13 cellular contexts compared by ENCODE assay signal in genomic region chr22:45201678-45202332, GRCh38. TPM values are rescaled to one million over a fixed set of nuclear protein-coding genes. Genes with fewer than 3 reads are reported as not detected.
DNase-seq lines count a peak whose midpoint lies in the region; ATAC-seq, FAIRE-seq and TF ChIP-seq lines count a peak whose summit lies in the region.
"Had no signal": no experiment of that assay in that cellular context is flagged by ENCODE, and none has a peak within 500 bp of the region (broad histone marks: within the 10 kb centered on the region; RNA-seq: fewer than 3 reads in every experiment).

No MANE protein-coding gene starts in this region.

- no peak overlapping the region; the same call in 2 of the 3 replicates for H3K4me3 Mint-ChIP-seq in GM23338
- H3K4me3 Mint-ChIP-seq in activated naive CD8-positive, alpha-beta T cell treated with anti-CD3 and anti-CD28 coated beads for 36 hours, result no peak overlapping the region
- H3K4me3 Mint-ChIP-seq: activated CD8-positive, alpha-beta memory T cell treated with anti-CD3 and anti-CD28 coated beads, Interleukin-2, amount 10 ng/mL, durations not matched to agents 7 days and 5 days; brain; CD4-positive, CD25-positive, alpha-beta regulatory T cell had no signal

- peak; percentile 73 for DNase-seq in A172 (ENCODE audit: low spot score)
- no peak for DNase-seq in GM23338 (ENCODE audit: low spot score)
- peak; percentile 84 for DNase-seq in brain pericyte (ENCODE audit: low read depth, low spot score)
- DNase-seq in keratinocyte (ENCODE audit: low read depth, low spot score), result no peak
- DNase-seq in putamen (ENCODE audit: low spot score), result no peak
- no peak for DNase-seq in activated naive CD8-positive, alpha-beta T cell treated with anti-CD3 and anti-CD28 coated beads for 36 hours
- DNase-seq in NCI-H187 (lab: John Stamatoyannopoulos, UW), result no peak
- DNase-seq in NAMALWA (ENCODE audit: low spot score), result no peak
- DNase-seq: activated CD8-positive, alpha-beta memory T cell treated with anti-CD3 and anti-CD28 coated beads, Interleukin-2, amount 10 ng/mL, durations not matched to agents 7 days and 5 days; CD4-positive, CD25-positive, alpha-beta regulatory T cell; NCI-H510A treated with DMSO at 0.1 percent for 48 hours had no signal

- H3K9me3 ChIP-seq in keratinocyte (ENCODE audit: control insufficient read depth, low read depth, low read length), result no peaks in the 10 kb centered on the region

- no peak overlapping the region for H3K4me3 ChIP-seq in GM23338
- no peak overlapping the region for H3K4me3 ChIP-seq in keratinocyte (ENCODE audit: control insufficient read depth in 2 of 3, extremely low read depth in 1 of 3, insufficient read depth in 2 of 3, low read depth in 1 of 3, low read length in 3 of 3)
- H3K4me3 ChIP-seq: GM12878 had no signal

- H3K9me3 Mint-ChIP-seq in GM23338, result no peaks in the 10 kb centered on the region; the same call in 2 of the 3 replicates
- H3K9me3 Mint-ChIP-seq in activated naive CD8-positive, alpha-beta T cell treated with anti-CD3 and anti-CD28 coated beads for 36 hours, result no peaks in the 10 kb centered on the region
- H3K9me3 Mint-ChIP-seq: brain; CD4-positive, CD25-positive, alpha-beta regulatory T cell had no signal

- peaks cover 19% of the 10 kb centered on the region for H3K27me3 Mint-ChIP-seq in GM23338 (ENCODE audit: insufficient read depth, low read depth, poor library complexity)
- H3K27me3 Mint-ChIP-seq in activated naive CD8-positive, alpha-beta T cell treated with anti-CD3 and anti-CD28 coated beads for 36 hours, result no peaks in the 10 kb centered on the region
- H3K27me3 Mint-ChIP-seq: activated CD8-positive, alpha-beta memory T cell treated with anti-CD3 and anti-CD28 coated beads, Interleukin-2, amount 10 ng/mL, durations not matched to agents 7 days and 5 days; CD4-positive, CD25-positive, alpha-beta regulatory T cell had no signal

- H3K36me3 ChIP-seq in GM23338 (ENCODE audit: insufficient read depth), result no peaks in the 10 kb centered on the region; the same call in 1 of the 2 replicates
- peaks cover 38 to 57% of the 10 kb centered on the region in 2 experiments for H3K36me3 ChIP-seq in keratinocyte (ENCODE audit: control insufficient read depth in 2 of 2, extremely low read depth in 1 of 2, insufficient read depth in 2 of 2, low read length in 2 of 2)

- H3K27ac ChIP-seq in GM23338 (ENCODE audit: low read depth) (peak overlapping the region; percentile 66; the same call in 1 of the 2 replicates), keratinocyte (ENCODE audit: control insufficient read depth, insufficient read depth, low read length) (peak overlapping the region; percentile 4)

- H4K20me1 ChIP-seq in GM23338 (replicated peaks; ENCODE audit: insufficient read depth) (no peaks in the 10 kb centered on the region), keratinocyte (ENCODE audit: control insufficient read depth, extremely low read depth, insufficient read depth, low read length) (peaks cover 13% of the 10 kb centered on the region)

- ATAC-seq in GM23338, result no peak
- ATAC-seq: activated CD8-positive, alpha-beta memory T cell treated with anti-CD3 and anti-CD28 coated beads, Interleukin-2, amount 10 ng/mL, durations not matched to agents 7 days and 5 days; GM12878 had no signal

- H3K79me2 ChIP-seq in GM23338 (replicated peaks; ENCODE audit: insufficient read depth) (no peaks in the 10 kb centered on the region), keratinocyte (ENCODE audit: control insufficient read depth, insufficient read depth, low read length) (peaks cover 4% of the 10 kb centered on the region)

- no peaks in the 10 kb centered on the region for H3K27me3 ChIP-seq in GM23338 (ENCODE audit: insufficient read depth)
- H3K27me3 ChIP-seq in keratinocyte (ENCODE audit: control insufficient read depth, extremely low read depth, insufficient read depth, low read length), result no peaks in the 10 kb centered on the region

- no peak overlapping the region for H3K27ac Mint-ChIP-seq in GM23338
- no peak overlapping the region for H3K27ac Mint-ChIP-seq in activated naive CD8-positive, alpha-beta T cell treated with anti-CD3 and anti-CD28 coated beads for 36 hours
- H3K27ac Mint-ChIP-seq: activated CD8-positive, alpha-beta memory T cell treated with anti-CD3 and anti-CD28 coated beads, Interleukin-2, amount 10 ng/mL, durations not matched to agents 7 days and 5 days had no signal

- TF ChIP-seq CTCF in GM23338 (conservative IDR thresholded peaks at IDR 0.05; ENCODE audit: low read depth in 2 of 2) (no peak), keratinocyte (optimal IDR thresholded peaks at IDR 0.05 in 1 of 3, IDR thresholded peaks at IDR 0.05 in 1 of 3, conservative IDR thresholded peaks at IDR 0.05 in 1 of 3; ENCODE audit: extremely low read depth in 1 of 3, insufficient read depth in 2 of 3, low read length in 3 of 3) (no peak)

- peaks cover 27% of the 10 kb centered on the region for H3K4me1 Mint-ChIP-seq in GM23338
- H3K4me1 Mint-ChIP-seq in activated naive CD8-positive, alpha-beta T cell treated with anti-CD3 and anti-CD28 coated beads for 36 hours, result no peaks in the 10 kb centered on the region
- H3K4me1 Mint-ChIP-seq: activated CD8-positive, alpha-beta memory T cell treated with anti-CD3 and anti-CD28 coated beads, Interleukin-2, amount 10 ng/mL, durations not matched to agents 7 days and 5 days had no signal

- dilution Hi-C loops in keratinocyte (cut with MboI; ENCODE audit: extremely low pct_ligation_motif_present, low sequenced_read_pairs), result no loop called here

- H3K4me2 ChIP-seq in GM23338, result no peak overlapping the region
- H3K4me2 ChIP-seq in keratinocyte (ENCODE audit: control insufficient read depth, extremely low read depth, insufficient read depth, low read depth, low read length), result no peak overlapping the region

- H3K9ac ChIP-seq in keratinocyte (ENCODE audit: control insufficient read depth, extremely low read depth, insufficient read depth, low read length), result no peak overlapping the region

- no peaks in the 10 kb centered on the region for H3F3A ChIP-seq in GM23338 (replicated peaks; ENCODE audit: low read depth)

- no peaks in the 10 kb centered on the region for H3K9me1 ChIP-seq in keratinocyte (ENCODE audit: control insufficient read depth, extremely low read depth, insufficient read depth, low read length)

- H3K4me1 ChIP-seq in GM23338 (ENCODE audit: insufficient read depth) (no peaks in the 10 kb centered on the region), keratinocyte (ENCODE audit: control insufficient read depth, extremely low read depth, insufficient read depth, low read length) (no peaks in the 10 kb centered on the region)

- H2AFZ ChIP-seq in GM23338 (no peak overlapping the region), keratinocyte (ENCODE audit: control insufficient read depth, low read length) (no peak overlapping the region)

- H3K36me3 Mint-ChIP-seq in GM23338 (ENCODE audit: low read depth), result peaks cover 14% of the 10 kb centered on the region; the same call in 2 of the 3 replicates
- peaks cover 4% of the 10 kb centered on the region for H3K36me3 Mint-ChIP-seq in activated naive CD8-positive, alpha-beta T cell treated with anti-CD3 and anti-CD28 coated beads for 36 hours

- no peak for FAIRE-seq in keratinocyte (lab: Jason Lieb, UNC)
- FAIRE-seq: GM12878 had no signal

- H3K9me2 ChIP-seq in GM23338 (ENCODE audit: insufficient read depth), result no peaks in the 10 kb centered on the region

TF ChIP-seq in GM23338, 12 proteins besides CTCF, POLR2A, EP300 and RAD21:
- TF ChIP-seq POLR2AphosphoS5 (IDR thresholded peaks at IDR 0.05; ENCODE audit: low read depth), result no peak
- no peak for TF ChIP-seq NANOG (IDR thresholded peaks at IDR 0.05; ENCODE audit: borderline replicate concordance)
TF ChIP-seq in GM23338: peak in this region for 0.

RNA-seq across cellular contexts. Expression of gene NUP50, which starts 38.1 kb away (rescaled TPM):
- total RNA-seq in A172 (2014; rRNA removed; shearing (Covaris generic)), result 45.7 and 51.5 TPM in 2 replicates
- total RNA-seq in GM23338 (2014; rRNA removed; shearing (Covaris generic)), result 96.6 and 97.4 TPM in 2 replicates
- polyA plus RNA-seq in GM23338 (2016; fragmentation: Nextera tagmentation; extraction: Ambion mirVana) (43.7 and 45.9 TPM in 2 replicates), keratinocyte (21.0 to 36.2 TPM (median 28.1 TPM) in 3 replicates)
- polyA plus RNA-seq in keratinocyte (2011; ENCODE audit: low read depth), result 88.9 TPM
- 10.5 and 16.6 TPM in 2 replicates for polyA plus RNA-seq in keratinocyte (2011; cell fraction: cytosol; rRNA removed)
- polyA plus RNA-seq in keratinocyte (2011; cell fraction: nucleus; rRNA removed), result 24.8 and 26.7 TPM in 2 replicates
- polyA plus RNA-seq in keratinocyte (2012; ENCODE audit: low replicate concordance), result 37.9 and 38.7 TPM in 2 replicates
- 20.0 to 43.6 TPM (median 34.1 TPM) in 3 replicates for polyA minus RNA-seq in keratinocyte
- 9.2 TPM for polyA minus RNA-seq in keratinocyte (2011; cell fraction: cytosol; rRNA and poly(A)+ RNA removed)
- polyA minus RNA-seq in keratinocyte (2011; cell fraction: nucleus; rRNA and poly(A)+ RNA removed), result 16.6 and 22.3 TPM in 2 replicates
- total RNA-seq in activated naive CD8-positive, alpha-beta T cell treated with anti-CD3 and anti-CD28 coated beads for 36 hours, result 100 to 1,000 TPM; 156 to 164 TPM

RNA-seq across cellular contexts. Expression of gene KIAA0930, which starts 38.9 kb away (rescaled TPM):
- 83.1 and 92.5 TPM in 2 replicates for total RNA-seq in A172 (2014; rRNA removed; shearing (Covaris generic))
- 78.6 and 81.8 TPM in 2 replicates for total RNA-seq in GM23338 (2014; rRNA removed; shearing (Covaris generic))
- polyA plus RNA-seq in GM23338 (2016; fragmentation: Nextera tagmentation; extraction: Ambion mirVana), result 15.0 and 19.1 TPM in 2 replicates
- 115 to 163 TPM (median 140 TPM) in 3 replicates for polyA plus RNA-seq in keratinocyte
- polyA plus RNA-seq in keratinocyte (2011; ENCODE audit: low read depth), result 165 TPM
- 117 and 219 TPM in 2 replicates for polyA plus RNA-seq in keratinocyte (2011; cell fraction: cytosol; rRNA removed)
- 109 and 144 TPM in 2 replicates for polyA plus RNA-seq in keratinocyte (2011; cell fraction: nucleus; rRNA removed)
- polyA plus RNA-seq in keratinocyte (2012; ENCODE audit: low replicate concordance), result 103 and 146 TPM in 2 replicates
- polyA minus RNA-seq in keratinocyte, result 85.0 to 167 TPM (median 153 TPM) in 3 replicates
- polyA minus RNA-seq in keratinocyte (2011; cell fraction: cytosol; rRNA and poly(A)+ RNA removed), result 157 TPM
- 58.6 and 79.3 TPM in 2 replicates for polyA minus RNA-seq in keratinocyte (2011; cell fraction: nucleus; rRNA and poly(A)+ RNA removed)
- 10 to 100 TPM; 28.0 to 28.6 TPM for total RNA-seq in activated naive CD8-positive, alpha-beta T cell treated with anti-CD3 and anti-CD28 coated beads for 36 hours

Comparison
In these comparisons a context has a peak if more than half of its experiments do, and no peak if none do; other contexts are left out.
1. DNase-seq: peak in A172 (single experiment) and brain pericyte (single experiment); none in GM23338 (single experiment), keratinocyte (single experiment), putamen (single experiment), activated naive CD8-positive, alpha-beta T cell treated with anti-CD3 and anti-CD28 coated beads for 36 hours (single experiment), NCI-H187 (0 of 2) and NAMALWA (single experiment).